Comparison of ENCODE assay signal across 17 cellular contexts in genomic region chr7:46163245-46163644, GRCh38.
"Had no signal": no experiment of that assay in that cellular context is flagged by ENCODE, and none has a peak within 500 bp of the region (broad histone marks: within the 10 kb centered on the region; RNA-seq: fewer than 3 reads in every experiment).

No MANE protein-coding gene starts in this region.

- H3K27me3 ChIP-seq: ascending aorta, neutrophil, thyroid gland, vagina had no signal

- H3K27me3 Mint-ChIP-seq: activated CD4-positive, alpha-beta memory T cell treated with anti-CD3 and anti-CD28 coated beads for 36 hours; activated CD8-positive, alpha-beta memory T cell treated with anti-CD3 and anti-CD28 coated beads, Interleukin-2, amount 10 ng/mL, durations not matched to agents 7 days and 5 days; activated naive CD4-positive, alpha-beta T cell treated with anti-CD3 and anti-CD28 coated beads, Interleukin-2, amount 10 ng/mL, durations not matched to agents 7 days and 5 days; naive thymus-derived CD8-positive, alpha-beta T cell had no signal

- FAIRE-seq: islet of Langerhans had no signal

- H3K9me3 ChIP-seq: ascending aorta, neutrophil, thyroid gland, vagina had no signal

- DNase-seq: activated CD4-positive, alpha-beta memory T cell treated with anti-CD3 and anti-CD28 coated beads for 36 hours; activated CD4-positive, alpha-beta T cell treated with anti-CD3 and anti-CD28 coated beads for 1 hour; activated CD8-positive, alpha-beta memory T cell treated with anti-CD3 and anti-CD28 coated beads, Interleukin-2, amount 10 ng/mL, durations not matched to agents 7 days and 5 days; activated naive CD4-positive, alpha-beta T cell treated with anti-CD3 and anti-CD28 coated beads, Interleukin-2, amount 10 ng/mL, durations not matched to agents 7 days and 5 days; activated T-cell treated with anti-CD3 and anti-CD28 coated beads, Interleukin-2, amount 50 U/mL, for 1 hour; erythroblast; left colon; naive thymus-derived CD8-positive, alpha-beta T cell; stimulated activated CD4-positive, alpha-beta T cell treated with anti-CD3 and anti-CD28 coated beads, Interleukin-2, amount 100 ng/mL, for 48 hours; stimulated activated naive B cell treated with anti-CD40 and anti-IgM and Interleukin-4, amounts not matched to agents 10 μg/mL and 1 μg/mL and 100 μg/mL, for 72 hours; T1000 had no signal

- H3K36me3 ChIP-seq: ascending aorta, neutrophil, thyroid gland, vagina had no signal

- H3K4me1 Mint-ChIP-seq: activated CD8-positive, alpha-beta memory T cell treated with anti-CD3 and anti-CD28 coated beads, Interleukin-2, amount 10 ng/mL, durations not matched to agents 7 days and 5 days; activated naive CD4-positive, alpha-beta T cell treated with anti-CD3 and anti-CD28 coated beads, Interleukin-2, amount 10 ng/mL, durations not matched to agents 7 days and 5 days; naive thymus-derived CD8-positive, alpha-beta T cell; stimulated activated naive B cell treated with anti-CD40 and anti-IgM and Interleukin-4, amounts not matched to agents 10 μg/mL and 1 μg/mL and 100 μg/mL, for 72 hours had no signal

- H3K27ac ChIP-seq: ascending aorta, neutrophil, thyroid gland, vagina had no signal

- H3K36me3 Mint-ChIP-seq: activated CD4-positive, alpha-beta memory T cell treated with anti-CD3 and anti-CD28 coated beads for 36 hours; activated CD8-positive, alpha-beta memory T cell treated with anti-CD3 and anti-CD28 coated beads, Interleukin-2, amount 10 ng/mL, durations not matched to agents 7 days and 5 days; activated naive CD4-positive, alpha-beta T cell treated with anti-CD3 and anti-CD28 coated beads, Interleukin-2, amount 10 ng/mL, durations not matched to agents 7 days and 5 days; naive thymus-derived CD8-positive, alpha-beta T cell; stimulated activated naive B cell treated with anti-CD40 and anti-IgM and Interleukin-4, amounts not matched to agents 10 μg/mL and 1 μg/mL and 100 μg/mL, for 72 hours had no signal

- H3K4me3 Mint-ChIP-seq: activated CD4-positive, alpha-beta memory T cell treated with anti-CD3 and anti-CD28 coated beads for 36 hours; activated CD8-positive, alpha-beta memory T cell treated with anti-CD3 and anti-CD28 coated beads, Interleukin-2, amount 10 ng/mL, durations not matched to agents 7 days and 5 days; activated naive CD4-positive, alpha-beta T cell treated with anti-CD3 and anti-CD28 coated beads, Interleukin-2, amount 10 ng/mL, durations not matched to agents 7 days and 5 days; naive thymus-derived CD8-positive, alpha-beta T cell; stimulated activated naive B cell treated with anti-CD40 and anti-IgM and Interleukin-4, amounts not matched to agents 10 μg/mL and 1 μg/mL and 100 μg/mL, for 72 hours had no signal

- H3K9me3 Mint-ChIP-seq: activated CD4-positive, alpha-beta memory T cell treated with anti-CD3 and anti-CD28 coated beads for 36 hours; activated naive CD4-positive, alpha-beta T cell treated with anti-CD3 and anti-CD28 coated beads, Interleukin-2, amount 10 ng/mL, durations not matched to agents 7 days and 5 days; activated T-helper 2 cell treated with anti-CD3 and anti-CD28 coated beads, Interferon-gamma antibody, Interleukin-2, Interleukin-4, amounts not matched to agents 10 μg/mL and 5 μg/mL and 100 μg/mL, durations not matched to agents 14 hours and 24 hours and 36 hours; naive thymus-derived CD8-positive, alpha-beta T cell had no signal

- H3K4me1 ChIP-seq: ascending aorta, vagina had no signal

- H3K4me3 ChIP-seq: ascending aorta, thyroid gland, vagina had no signal

- ATAC-seq: activated CD8-positive, alpha-beta memory T cell treated with anti-CD3 and anti-CD28 coated beads, Interleukin-2, amount 10 ng/mL, durations not matched to agents 7 days and 5 days; left colon; naive thymus-derived CD8-positive, alpha-beta T cell; stimulated activated naive B cell treated with anti-CD40 and anti-IgM and Interleukin-4, amounts not matched to agents 10 μg/mL and 1 μg/mL and 100 μg/mL, for 72 hours had no signal

- H3K27ac Mint-ChIP-seq: activated CD4-positive, alpha-beta memory T cell treated with anti-CD3 and anti-CD28 coated beads for 36 hours; activated CD8-positive, alpha-beta memory T cell treated with anti-CD3 and anti-CD28 coated beads, Interleukin-2, amount 10 ng/mL, durations not matched to agents 7 days and 5 days; activated naive CD4-positive, alpha-beta T cell treated with anti-CD3 and anti-CD28 coated beads, Interleukin-2, amount 10 ng/mL, durations not matched to agents 7 days and 5 days; activated T-helper 2 cell treated with anti-CD3 and anti-CD28 coated beads, Interferon-gamma antibody, Interleukin-2, Interleukin-4, amounts not matched to agents 10 μg/mL and 5 μg/mL and 100 μg/mL, durations not matched to agents 14 hours and 24 hours and 36 hours; naive thymus-derived CD8-positive, alpha-beta T cell; stimulated activated naive B cell treated with anti-CD40 and anti-IgM and Interleukin-4, amounts not matched to agents 10 μg/mL and 1 μg/mL and 100 μg/mL, for 72 hours had no signal
